ENCODE assay signal across 1 cellular context in genomic region chr18:11951390-11951851, GRCh38.
TF ChIP-seq lines count a peak whose summit lies in the region.

No MANE protein-coding gene starts in this region.

TF ChIP-seq in H1, 55 proteins besides CTCF, POLR2A, EP300 and RAD21:
- TF ChIP-seq KDM5A (IDR thresholded peaks at IDR 0.05; ENCODE audit: low read length), result no peak
